Comparison of ENCODE assay signal across 9 cellular contexts in the genomic region with DNA sequence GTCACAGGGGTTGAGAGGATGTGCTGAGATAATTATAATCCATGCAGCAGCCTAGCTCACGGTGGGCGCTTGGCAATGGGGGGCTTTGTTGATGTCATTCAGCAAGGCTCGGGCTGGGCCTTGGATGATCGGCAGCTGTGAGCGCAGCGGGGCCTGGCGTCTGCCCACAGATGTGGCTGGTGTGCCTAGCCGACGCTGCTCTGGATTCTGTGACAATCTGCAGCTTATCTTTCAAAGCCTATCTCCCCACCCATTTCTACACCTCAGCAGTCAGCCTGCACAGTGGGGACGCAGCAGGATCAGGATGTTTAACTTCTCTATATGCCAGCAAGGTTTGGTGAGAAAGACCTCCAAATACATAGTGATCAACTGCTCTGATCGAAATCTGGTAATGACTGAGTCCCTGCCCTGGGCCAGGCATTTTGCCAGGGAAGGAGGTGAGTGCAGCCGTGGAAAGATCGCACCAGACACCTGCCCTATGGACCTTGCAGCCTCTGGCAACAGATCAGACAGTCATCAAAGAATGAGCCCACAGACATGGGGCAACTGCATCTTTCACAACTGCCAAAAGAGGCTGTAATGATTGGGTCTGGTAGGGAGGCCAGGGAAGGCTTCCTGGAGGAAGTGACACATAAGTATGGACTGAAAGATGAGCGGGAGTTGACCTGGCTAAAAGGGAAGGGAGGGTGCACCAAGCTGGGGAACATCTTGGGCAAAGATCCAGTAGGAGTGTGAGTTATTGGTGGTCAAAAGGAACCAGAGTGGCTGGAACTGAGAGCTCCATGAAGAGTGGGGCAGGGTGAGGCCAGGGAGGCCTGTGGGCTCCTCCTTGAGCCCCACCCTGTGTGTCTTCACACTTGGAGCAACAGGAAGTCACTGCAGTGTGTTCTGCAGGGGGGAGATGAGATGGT. TPM values are rescaled to one million over a fixed set of nuclear protein-coding genes. Genes with fewer than 3 reads are reported as not detected.
DNase-seq lines count a peak whose midpoint lies in the region; FAIRE-seq and TF ChIP-seq lines count a peak whose summit lies in the region.
"Had no signal": no experiment of that assay in that cellular context is flagged by ENCODE, and none has a peak within 500 bp of the region (broad histone marks: within the 10 kb centered on the region; RNA-seq: fewer than 3 reads in every experiment).

No MANE protein-coding gene starts in this region.

- H3K4me1 ChIP-seq in suprapubic skin = peaks cover 15% of the 10 kb centered on the region

- H3K4me3 ChIP-seq in NB4 (ENCODE audit: low read depth, low read length) = no peak overlapping the region
- H3K4me3 ChIP-seq in bronchial epithelial cell (ENCODE audit: low read depth, low read length) = no peak overlapping the region
- H3K4me3 ChIP-seq in suprapubic skin = no peak overlapping the region

- TF ChIP-seq POLR2A in NB4 (IDR thresholded peaks at IDR 0.05; ENCODE audit: extremely low read depth, insufficient read length) = no peak
- no peak for TF ChIP-seq POLR2A in suprapubic skin (IDR thresholded peaks at IDR 0.05)

- intact Hi-C loops in activated T-helper 1 cell treated with anti-CD3 and anti-CD28 coated beads, Interleukin-12 subunit alpha, Interleukin-12 subunit beta, Interleukin-2, Interleukin-4 antibody, amounts not matched to agents 30 ng/mL and 10 ng/mL and 1 ng/mL, durations not matched to agents 14 hours and 24 hours and 36 hours (cut with micrococcal nuclease) = no loop called here

- H3K36me3 Mint-ChIP-seq in activated T-helper 1 cell treated with anti-CD3 and anti-CD28 coated beads, Interleukin-12 subunit alpha, Interleukin-12 subunit beta, Interleukin-2, Interleukin-4 antibody, amounts not matched to agents 30 ng/mL and 10 ng/mL and 1 ng/mL, durations not matched to agents 14 hours and 24 hours and 36 hours (ENCODE audit: low read depth) = no peaks in the 10 kb centered on the region

- H3K9me3 ChIP-seq in suprapubic skin = no peaks in the 10 kb centered on the region

- H3K27me3 ChIP-seq in bronchial epithelial cell (ENCODE audit: control insufficient read depth, insufficient read depth, low read length) (no peaks in the 10 kb centered on the region), suprapubic skin (peaks cover 3% of the 10 kb centered on the region)

- peak; percentile 97 for DNase-seq in ELR (ENCODE audit: low read depth)
- DNase-seq in NB4 (ENCODE audit: low read depth) = peak; percentile 54
- peak; percentile 73 for DNase-seq in bronchial epithelial cell (ENCODE audit: low read depth)
- DNase-seq in myocyte (ENCODE audit: low read depth) = peak; percentile 11
- DNase-seq in suprapubic skin (ENCODE audit: low spot score in 2 of 2) = no peak
- no peak for DNase-seq in activated T-helper 1 cell treated with anti-CD3 and anti-CD28 coated beads, Interleukin-12 subunit alpha, Interleukin-12 subunit beta, Interleukin-2, Interleukin-4 antibody, amounts not matched to agents 30 ng/mL and 10 ng/mL and 1 ng/mL, durations not matched to agents 14 hours and 24 hours and 36 hours (ENCODE audit: low spot score)
- DNase-seq in D721Med (ENCODE audit: insufficient read length, low spot score) = no peak
- DNase-seq in KBM-7 = no peak
- DNase-seq: NCI-H1694 treated with DMSO at 0.1 percent for 48 hours had no signal

- FAIRE-seq in bronchial epithelial cell (lab: Jason Lieb, UNC) (peak; percentile 72), D721Med (lab: Jason Lieb, UNC) (no peak)

- in situ Hi-C loops in KBM-7 (cut with MboI; ENCODE audit: low pct_unique_long_range_greater_than_20kb, low sequenced_read_pairs) = no loop called here

- H3K27ac ChIP-seq in suprapubic skin = no peak overlapping the region

- H3K27ac Mint-ChIP-seq in activated T-helper 1 cell treated with anti-CD3 and anti-CD28 coated beads, Interleukin-12 subunit alpha, Interleukin-12 subunit beta, Interleukin-2, Interleukin-4 antibody, amounts not matched to agents 30 ng/mL and 10 ng/mL and 1 ng/mL, durations not matched to agents 14 hours and 24 hours and 36 hours = no peak overlapping the region

- peaks cover 5% of the 10 kb centered on the region for H3K27me3 Mint-ChIP-seq in activated T-helper 1 cell treated with anti-CD3 and anti-CD28 coated beads, Interleukin-12 subunit alpha, Interleukin-12 subunit beta, Interleukin-2, Interleukin-4 antibody, amounts not matched to agents 30 ng/mL and 10 ng/mL and 1 ng/mL, durations not matched to agents 14 hours and 24 hours and 36 hours (ENCODE audit: insufficient read depth)

- 85% methylated on average over 14 of the region's 14 CpGs for WGBS in suprapubic skin

- TF ChIP-seq EP300 in suprapubic skin (IDR thresholded peaks at IDR 0.05) = no peak

- TF ChIP-seq CTCF in NB4 (IDR thresholded peaks at IDR 0.05; ENCODE audit: low read depth, low read length) = no peak
- no peak for TF ChIP-seq CTCF in bronchial epithelial cell (IDR thresholded peaks at IDR 0.05; ENCODE audit: insufficient read depth, low read length, severe bottlenecking)
- TF ChIP-seq CTCF in suprapubic skin (IDR thresholded peaks at IDR 0.05) = no peak
- TF ChIP-seq CTCF in D721Med (IDR thresholded peaks at IDR 0.05; ENCODE audit: insufficient read depth, missing control alignments) = no peak

- H3K4me1 Mint-ChIP-seq in activated T-helper 1 cell treated with anti-CD3 and anti-CD28 coated beads, Interleukin-12 subunit alpha, Interleukin-12 subunit beta, Interleukin-2, Interleukin-4 antibody, amounts not matched to agents 30 ng/mL and 10 ng/mL and 1 ng/mL, durations not matched to agents 14 hours and 24 hours and 36 hours (ENCODE audit: low read depth) = peaks cover 8% of the 10 kb centered on the region

- H3K36me3 ChIP-seq in bronchial epithelial cell (ENCODE audit: control insufficient read depth, insufficient read depth, low read length) (no peaks in the 10 kb centered on the region), suprapubic skin (no peaks in the 10 kb centered on the region)

- H3K4me3 Mint-ChIP-seq in activated T-helper 1 cell treated with anti-CD3 and anti-CD28 coated beads, Interleukin-12 subunit alpha, Interleukin-12 subunit beta, Interleukin-2, Interleukin-4 antibody, amounts not matched to agents 30 ng/mL and 10 ng/mL and 1 ng/mL, durations not matched to agents 14 hours and 24 hours and 36 hours = no peak overlapping the region

- no peaks in the 10 kb centered on the region for H3K9me3 Mint-ChIP-seq in activated T-helper 1 cell treated with anti-CD3 and anti-CD28 coated beads, Interleukin-12 subunit alpha, Interleukin-12 subunit beta, Interleukin-2, Interleukin-4 antibody, amounts not matched to agents 30 ng/mL and 10 ng/mL and 1 ng/mL, durations not matched to agents 14 hours and 24 hours and 36 hours

RNA-seq across cellular contexts. Expression of a gene that starts 35.3 kb away (rescaled TPM):
- total RNA-seq in bronchial epithelial cell = 10.0 and 16.4 TPM in 2 replicates
- 4.2 and 9.5 TPM in 2 replicates for total RNA-seq in myocyte
- polyA plus RNA-seq in myocyte (2012) = 7.4 TPM
- 1 to 10 TPM in 3 of 4 donors, under 1 TPM in 1; 0.32 to 4.0 (median 1.7) TPM for total RNA-seq in suprapubic skin
- total RNA-seq in activated T-helper 1 cell treated with anti-CD3 and anti-CD28 coated beads, Interleukin-12 subunit alpha, Interleukin-12 subunit beta, Interleukin-2, Interleukin-4 antibody, amounts not matched to agents 30 ng/mL and 10 ng/mL and 1 ng/mL, durations not matched to agents 14 hours and 24 hours and 36 hours = not detected in 2 replicates

Comparison
In these comparisons a context has a peak if more than half of its experiments do, and no peak if none do; other contexts are left out.
1. DNase-seq: peak in ELR (single experiment), NB4 (single experiment), bronchial epithelial cell (single experiment) and myocyte (single experiment); none in suprapubic skin (0 of 2), activated T-helper 1 cell treated with anti-CD3 and anti-CD28 coated beads, Interleukin-12 subunit alpha, Interleukin-12 subunit beta, Interleukin-2, Interleukin-4 antibody, amounts not matched to agents 30 ng/mL and 10 ng/mL and 1 ng/mL, durations not matched to agents 14 hours and 24 hours and 36 hours (single experiment), D721Med (single experiment) and KBM-7 (single experiment).